ENCODE assay signal across 2 cellular contexts in the genomic region with DNA sequence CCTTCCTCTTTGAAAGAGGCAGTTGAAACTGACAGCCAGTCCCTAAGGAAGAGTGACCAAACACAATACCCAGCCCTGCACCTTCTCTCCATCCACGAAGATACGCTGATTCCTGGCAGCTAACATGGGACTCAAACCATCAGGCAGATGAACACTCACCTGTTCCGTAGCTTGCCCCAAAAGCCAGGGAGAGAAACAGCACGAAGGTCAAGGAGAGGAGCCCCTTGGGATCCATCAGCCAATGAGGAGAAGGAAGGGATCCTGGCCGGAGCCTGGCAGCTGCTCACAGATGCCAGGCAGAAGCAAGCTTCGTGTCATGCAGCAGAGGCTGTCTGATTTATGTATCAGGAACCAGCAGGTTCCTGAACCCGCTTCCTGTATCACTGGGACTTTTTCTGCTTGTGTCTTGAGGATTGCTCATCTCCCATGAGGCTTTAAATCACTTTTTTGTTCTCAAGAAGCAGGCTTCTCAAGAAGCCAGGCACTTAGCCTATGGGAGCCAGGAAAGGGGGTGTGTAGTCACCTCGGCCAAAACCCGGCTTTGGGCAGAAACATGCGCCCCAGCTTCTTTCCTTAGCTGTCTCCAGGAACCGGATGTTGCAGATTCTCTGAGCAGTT.
TF ChIP-seq lines count a peak whose summit lies in the region.

A gene with protein sequence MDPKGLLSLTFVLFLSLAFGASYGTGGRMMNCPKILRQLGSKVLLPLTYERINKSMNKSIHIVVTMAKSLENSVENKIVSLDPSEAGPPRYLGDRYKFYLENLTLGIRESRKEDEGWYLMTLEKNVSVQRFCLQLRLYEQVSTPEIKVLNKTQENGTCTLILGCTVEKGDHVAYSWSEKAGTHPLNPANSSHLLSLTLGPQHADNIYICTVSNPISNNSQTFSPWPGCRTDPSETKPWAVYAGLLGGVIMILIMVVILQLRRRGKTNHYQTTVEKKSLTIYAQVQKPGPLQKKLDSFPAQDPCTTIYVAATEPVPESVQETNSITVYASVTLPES (minus strand): TSS at position 334 of the 618 bp plus-strand sequence. CDS start 99 bp downstream, at position 235.

TF ChIP-seq in HepG2, 621 proteins besides CTCF, POLR2A, EP300 and RAD21:
- TF ChIP-seq ZNF224 (CRISPR knock-in tag; IDR thresholded peaks at IDR 0.05), result no peak
- TF ChIP-seq, protein P1, sequence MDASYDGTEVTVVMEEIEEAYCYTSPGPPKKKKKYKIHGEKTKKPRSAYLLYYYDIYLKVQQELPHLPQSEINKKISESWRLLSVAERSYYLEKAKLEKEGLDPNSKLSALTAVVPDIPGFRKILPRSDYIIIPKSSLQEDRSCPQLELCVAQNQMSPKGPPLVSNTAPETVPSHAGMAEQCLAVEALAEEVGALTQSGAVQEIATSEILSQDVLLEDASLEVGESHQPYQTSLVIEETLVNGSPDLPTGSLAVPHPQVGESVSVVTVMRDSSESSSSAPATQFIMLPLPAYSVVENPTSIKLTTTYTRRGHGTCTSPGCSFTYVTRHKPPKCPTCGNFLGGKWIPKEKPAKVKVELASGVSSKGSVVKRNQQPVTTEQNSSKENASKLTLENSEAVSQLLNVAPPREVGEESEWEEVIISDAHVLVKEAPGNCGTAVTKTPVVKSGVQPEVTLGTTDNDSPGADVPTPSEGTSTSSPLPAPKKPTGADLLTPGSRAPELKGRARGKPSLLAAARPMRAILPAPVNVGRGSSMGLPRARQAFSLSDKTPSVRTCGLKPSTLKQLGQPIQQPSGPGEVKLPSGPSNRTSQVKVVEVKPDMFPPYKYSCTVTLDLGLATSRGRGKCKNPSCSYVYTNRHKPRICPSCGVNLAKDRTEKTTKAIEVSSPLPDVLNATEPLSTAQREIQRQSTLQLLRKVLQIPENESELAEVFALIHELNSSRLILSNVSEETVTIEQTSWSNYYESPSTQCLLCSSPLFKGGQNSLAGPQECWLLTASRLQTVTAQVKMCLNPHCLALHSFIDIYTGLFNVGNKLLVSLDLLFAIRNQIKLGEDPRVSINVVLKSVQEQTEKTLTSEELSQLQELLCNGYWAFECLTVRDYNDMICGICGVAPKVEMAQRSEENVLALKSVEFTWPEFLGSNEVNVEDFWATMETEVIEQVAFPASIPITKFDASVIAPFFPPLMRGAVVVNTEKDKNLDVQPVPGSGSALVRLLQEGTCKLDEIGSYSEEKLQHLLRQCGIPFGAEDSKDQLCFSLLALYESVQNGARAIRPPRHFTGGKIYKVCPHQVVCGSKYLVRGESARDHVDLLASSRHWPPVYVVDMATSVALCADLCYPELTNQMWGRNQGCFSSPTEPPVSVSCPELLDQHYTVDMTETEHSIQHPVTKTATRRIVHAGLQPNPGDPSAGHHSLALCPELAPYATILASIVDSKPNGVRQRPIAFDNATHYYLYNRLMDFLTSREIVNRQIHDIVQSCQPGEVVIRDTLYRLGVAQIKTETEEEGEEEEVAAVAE (CRISPR knock-in tag; IDR thresholded peaks at IDR 0.05; ENCODE audit: borderline replicate concordance), result no peak
- no peak for TF ChIP-seq CEBPG (CRISPR knock-in tag; IDR thresholded peaks at IDR 0.05)
- no peak for TF ChIP-seq CHD4 (IDR thresholded peaks at IDR 0.05; ENCODE audit: borderline replicate concordance, low read length)
- no peak for TF ChIP-seq ZBTB20 (CRISPR knock-in tag; IDR thresholded peaks at IDR 0.05; ENCODE audit: borderline replicate concordance, low read depth)
- no peak for TF ChIP-seq ZNF460 (CRISPR knock-in tag; IDR thresholded peaks at IDR 0.05; ENCODE audit: borderline replicate concordance)
- TF ChIP-seq MIER2 (CRISPR knock-in tag; IDR thresholded peaks at IDR 0.05), result no peak
- no peak for TF ChIP-seq ZNF766 (CRISPR knock-in tag; IDR thresholded peaks at IDR 0.05; ENCODE audit: borderline replicate concordance)
TF ChIP-seq in HepG2: peak in this region for 0.

TF ChIP-seq in SK-N-SH treated with all-trans-retinoic acid at 6 μM for 48 hours, 23 proteins besides CTCF, POLR2A, EP300 and RAD21:
- TF ChIP-seq GLIS3 (CRISPR knock-in tag; IDR thresholded peaks at IDR 0.05), result no peak
- TF ChIP-seq, protein P2, sequence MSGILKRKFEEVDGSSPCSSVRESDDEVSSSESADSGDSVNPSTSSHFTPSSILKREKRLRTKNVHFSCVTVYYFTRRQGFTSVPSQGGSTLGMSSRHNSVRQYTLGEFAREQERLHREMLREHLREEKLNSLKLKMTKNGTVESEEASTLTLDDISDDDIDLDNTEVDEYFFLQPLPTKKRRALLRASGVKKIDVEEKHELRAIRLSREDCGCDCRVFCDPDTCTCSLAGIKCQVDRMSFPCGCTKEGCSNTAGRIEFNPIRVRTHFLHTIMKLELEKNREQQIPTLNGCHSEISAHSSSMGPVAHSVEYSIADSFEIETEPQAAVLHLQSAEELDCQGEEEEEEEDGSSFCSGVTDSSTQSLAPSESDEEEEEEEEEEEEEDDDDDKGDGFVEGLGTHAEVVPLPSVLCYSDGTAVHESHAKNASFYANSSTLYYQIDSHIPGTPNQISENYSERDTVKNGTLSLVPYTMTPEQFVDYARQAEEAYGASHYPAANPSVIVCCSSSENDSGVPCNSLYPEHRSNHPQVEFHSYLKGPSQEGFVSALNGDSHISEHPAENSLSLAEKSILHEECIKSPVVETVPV (CRISPR knock-in tag; IDR thresholded peaks at IDR 0.05), result no peak
- no peak for TF ChIP-seq SNAI2 (CRISPR knock-in tag; IDR thresholded peaks at IDR 0.05)
- TF ChIP-seq TCF4 (CRISPR knock-in tag; IDR thresholded peaks at IDR 0.05; ENCODE audit: borderline replicate concordance), result no peak
- TF ChIP-seq TOX (CRISPR knock-in tag; IDR thresholded peaks at IDR 0.05; ENCODE audit: borderline replicate concordance), result no peak
- TF ChIP-seq, protein P3, sequence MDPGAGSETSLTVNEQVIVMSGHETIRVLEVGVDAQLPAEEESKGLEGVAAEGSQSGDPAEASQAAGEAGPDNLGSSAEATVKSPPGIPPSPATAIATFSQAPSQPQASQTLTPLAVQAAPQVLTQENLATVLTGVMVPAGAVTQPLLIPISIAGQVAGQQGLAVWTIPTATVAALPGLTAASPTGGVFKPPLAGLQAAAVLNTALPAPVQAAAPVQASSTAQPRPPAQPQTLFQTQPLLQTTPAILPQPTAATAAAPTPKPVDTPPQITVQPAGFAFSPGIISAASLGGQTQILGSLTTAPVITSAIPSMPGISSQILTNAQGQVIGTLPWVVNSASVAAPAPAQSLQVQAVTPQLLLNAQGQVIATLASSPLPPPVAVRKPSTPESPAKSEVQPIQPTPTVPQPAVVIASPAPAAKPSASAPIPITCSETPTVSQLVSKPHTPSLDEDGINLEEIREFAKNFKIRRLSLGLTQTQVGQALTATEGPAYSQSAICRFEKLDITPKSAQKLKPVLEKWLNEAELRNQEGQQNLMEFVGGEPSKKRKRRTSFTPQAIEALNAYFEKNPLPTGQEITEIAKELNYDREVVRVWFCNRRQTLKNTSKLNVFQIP (CRISPR knock-in tag; IDR thresholded peaks at IDR 0.05; ENCODE audit: borderline replicate concordance, low read depth), result no peak
- TF ChIP-seq, protein P4, sequence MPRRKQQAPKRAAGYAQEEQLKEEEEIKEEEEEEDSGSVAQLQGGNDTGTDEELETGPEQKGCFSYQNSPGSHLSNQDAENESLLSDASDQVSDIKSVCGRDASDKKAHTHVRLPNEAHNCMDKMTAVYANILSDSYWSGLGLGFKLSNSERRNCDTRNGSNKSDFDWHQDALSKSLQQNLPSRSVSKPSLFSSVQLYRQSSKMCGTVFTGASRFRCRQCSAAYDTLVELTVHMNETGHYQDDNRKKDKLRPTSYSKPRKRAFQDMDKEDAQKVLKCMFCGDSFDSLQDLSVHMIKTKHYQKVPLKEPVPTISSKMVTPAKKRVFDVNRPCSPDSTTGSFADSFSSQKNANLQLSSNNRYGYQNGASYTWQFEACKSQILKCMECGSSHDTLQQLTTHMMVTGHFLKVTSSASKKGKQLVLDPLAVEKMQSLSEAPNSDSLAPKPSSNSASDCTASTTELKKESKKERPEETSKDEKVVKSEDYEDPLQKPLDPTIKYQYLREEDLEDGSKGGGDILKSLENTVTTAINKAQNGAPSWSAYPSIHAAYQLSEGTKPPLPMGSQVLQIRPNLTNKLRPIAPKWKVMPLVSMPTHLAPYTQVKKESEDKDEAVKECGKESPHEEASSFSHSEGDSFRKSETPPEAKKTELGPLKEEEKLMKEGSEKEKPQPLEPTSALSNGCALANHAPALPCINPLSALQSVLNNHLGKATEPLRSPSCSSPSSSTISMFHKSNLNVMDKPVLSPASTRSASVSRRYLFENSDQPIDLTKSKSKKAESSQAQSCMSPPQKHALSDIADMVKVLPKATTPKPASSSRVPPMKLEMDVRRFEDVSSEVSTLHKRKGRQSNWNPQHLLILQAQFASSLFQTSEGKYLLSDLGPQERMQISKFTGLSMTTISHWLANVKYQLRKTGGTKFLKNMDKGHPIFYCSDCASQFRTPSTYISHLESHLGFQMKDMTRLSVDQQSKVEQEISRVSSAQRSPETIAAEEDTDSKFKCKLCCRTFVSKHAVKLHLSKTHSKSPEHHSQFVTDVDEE (CRISPR knock-in tag; IDR thresholded peaks at IDR 0.05), result no peak
- no peak for TF ChIP-seq ZFP3 (CRISPR knock-in tag; IDR thresholded peaks at IDR 0.05)
- no peak for TF ChIP-seq PPARA (CRISPR knock-in tag; IDR thresholded peaks at IDR 0.05; ENCODE audit: borderline replicate concordance)
- TF ChIP-seq ESRRG (CRISPR knock-in tag; IDR thresholded peaks at IDR 0.05), result no peak
- no peak for TF ChIP-seq OSR1 (CRISPR knock-in tag; IDR thresholded peaks at IDR 0.05)
- TF ChIP-seq ISL1 (CRISPR knock-in tag; IDR thresholded peaks at IDR 0.05), result no peak
- TF ChIP-seq RARB (CRISPR knock-in tag; IDR thresholded peaks at IDR 0.05), result no peak
